ENCODE assay signal across 20 cellular contexts in genomic region chr22:18997925-18998315, GRCh38.
DNase-seq lines count a peak whose midpoint lies in the region; ATAC-seq lines count a peak whose summit lies in the region.
"Had no signal": no experiment of that assay in that cellular context is flagged by ENCODE, and none has a peak within 500 bp of the region (broad histone marks: within the 10 kb centered on the region; RNA-seq: fewer than 3 reads in every experiment).

No MANE protein-coding gene starts in this region.

- ATAC-seq in stimulated activated naive CD8-positive, alpha-beta T cell treated with anti-CD3 and anti-CD28 coated beads, Interleukin-15, Interleukin-2, amounts not matched to agents 100 U/mL and 50 U/mL, for 24 hours, result no peak
- no peak for ATAC-seq in left cardiac atrium
- ATAC-seq: GM12878, HepG2, mucosa of descending colon had no signal

- intact Hi-C loops in left cardiac atrium (cut with DNase I), result no loop called here

- DNase-seq in DMS53 (lab: John Stamatoyannopoulos, UW) (peak; percentile 50), DMS53 treated with DMSO at 0.1 percent for 48 hours (lab: John Stamatoyannopoulos, UW; ENCODE audit: unreplicated experiment) (no peak), NCI-H748 treated with DMSO at 0.1 percent for 48 hours (lab: John Stamatoyannopoulos, UW) (peak; percentile 24), inferior parietal cortex (ENCODE audit: extremely low spot score) (peak; percentile 33), putamen (ENCODE audit: low spot score) (peak; percentile 72), left cardiac atrium (no peak), iPS-NIHi7 (ENCODE audit: extremely low spot score) (no peak)
- DNase-seq in stimulated activated naive CD8-positive, alpha-beta T cell treated with anti-CD3 and anti-CD28 coated beads, Interleukin-15, Interleukin-2, amounts not matched to agents 100 U/mL and 50 U/mL, for 24 hours, result no peak
- DNase-seq: activated naive CD4-positive, alpha-beta T cell; activated T-cell treated with anti-CD3 and anti-CD28 coated beads, Interleukin-2, amount 50 U/mL, for 48 hours; AML-193; CD8-positive, alpha-beta memory T cell; DND-41; HCEC 1CT; immature natural killer cell; mucosa of descending colon; NCI-H2081; sigmoid colon had no signal

Comparison
In these comparisons a context has a peak if more than half of its experiments do, and no peak if none do; other contexts are left out.
1. DNase-seq: peak in DMS53 (single experiment), NCI-H748 treated with DMSO at 0.1 percent for 48 hours (single experiment), inferior parietal cortex (single experiment) and putamen (single experiment); none in DMS53 treated with DMSO at 0.1 percent for 48 hours (single experiment), stimulated activated naive CD8-positive, alpha-beta T cell treated with anti-CD3 and anti-CD28 coated beads, Interleukin-15, Interleukin-2, amounts not matched to agents 100 U/mL and 50 U/mL, for 24 hours (single experiment), left cardiac atrium (single experiment) and iPS-NIHi7 (single experiment).